ENCODE assay signal across 9 cellular contexts in genomic region chr22:40401532-40401931, GRCh38. TPM values are rescaled to one million over a fixed set of nuclear protein-coding genes. Genes with fewer than 3 reads are reported as not detected.
DNase-seq lines count a peak whose midpoint lies in the region; ATAC-seq and TF ChIP-seq lines count a peak whose summit lies in the region.
"Had no signal": no experiment of that assay in that cellular context is flagged by ENCODE, and none has a peak within 500 bp of the region (broad histone marks: within the 10 kb centered on the region; RNA-seq: fewer than 3 reads in every experiment).

No MANE protein-coding gene starts in this region.

- no peaks in the 10 kb centered on the region for H3K9me3 ChIP-seq in CD8-positive, alpha-beta memory T cell (ENCODE audit: low read length)

- peak overlapping the region; percentile 42 for H3K4me3 ChIP-seq in CD8-positive, alpha-beta memory T cell (ENCODE audit: low read length)

- peaks cover 0 to 40% (median 8%) of the 10 kb centered on the region in 3 donors for H3K36me3 Mint-ChIP-seq in CD8-positive, alpha-beta memory T cell
- peaks cover 46% of the 10 kb centered on the region for H3K36me3 Mint-ChIP-seq in activated B cell treated with CpG ODN at 0.5 μM for 24 hours (ENCODE audit: low read depth)
- H3K36me3 Mint-ChIP-seq in activated naive CD4-positive, alpha-beta T cell treated with anti-CD3 and anti-CD28 coated beads, Interleukin-2, amount 50 U/mL, for 72 hours = peaks cover 12 to 29% of the 10 kb centered on the region in 2 donors

- H3K4me1 Mint-ChIP-seq in CD8-positive, alpha-beta memory T cell = peaks cover 63 to 75% (median 73%) of the 10 kb centered on the region in 3 donors
- H3K4me1 Mint-ChIP-seq in activated B cell treated with CpG ODN at 0.5 μM for 24 hours = peaks cover 69% of the 10 kb centered on the region

- peaks cover 24% of the 10 kb centered on the region for H3K36me3 ChIP-seq in CD8-positive, alpha-beta memory T cell (ENCODE audit: insufficient read depth, low read length)

- intact Hi-C loops in activated B cell treated with CpG ODN at 0.5 μM for 24 hours (cut with micrococcal nuclease) = no loop called here

- no peak overlapping the region for H3K27ac ChIP-seq in CD8-positive, alpha-beta memory T cell (ENCODE audit: low read depth, low read length)

- DNase-seq in CD8-positive, alpha-beta memory T cell = peak; percentile 43 to 74 (median 52)
- DNase-seq in activated B cell treated with CpG ODN at 0.5 μM for 24 hours (peak; percentile 14), DMS114 treated with DMSO at 0.1 percent for 48 hours (lab: John Stamatoyannopoulos, UW; ENCODE audit: unreplicated experiment) (no peak), NCI-H2107 (lab: John Stamatoyannopoulos, UW) (no peak)
- peak in 1 of 2 donors; percentile 68 for DNase-seq in activated naive CD4-positive, alpha-beta T cell treated with anti-CD3 and anti-CD28 coated beads, Interleukin-2, amount 50 U/mL, for 72 hours (ENCODE audit: low spot score in 2 of 2)
- DNase-seq in stimulated activated CD4-positive, alpha-beta T cell treated with anti-CD3 and anti-CD28 coated beads, Interleukin-4, amount 100 ng/mL, for 1 hour = peak; percentile 32

- no peaks in the 10 kb centered on the region for H3K9me3 Mint-ChIP-seq in CD8-positive, alpha-beta memory T cell
- H3K9me3 Mint-ChIP-seq in activated B cell treated with CpG ODN at 0.5 μM for 24 hours = no peaks in the 10 kb centered on the region
- H3K9me3 Mint-ChIP-seq in activated naive CD4-positive, alpha-beta T cell treated with anti-CD3 and anti-CD28 coated beads, Interleukin-2, amount 50 U/mL, for 72 hours = peaks cover 0 to 4% of the 10 kb centered on the region in 2 donors
- H3K9me3 Mint-ChIP-seq: neural crest cell had no signal

- H3K4me3 Mint-ChIP-seq in CD8-positive, alpha-beta memory T cell = peak overlapping the region; percentile 55 to 90 (median 82)
- peak overlapping the region; percentile 64 for H3K4me3 Mint-ChIP-seq in activated B cell treated with CpG ODN at 0.5 μM for 24 hours
- H3K4me3 Mint-ChIP-seq: neural crest cell had no signal

- CTCF ChIA-PET in CD8-positive, alpha-beta memory T cell (lab: Charles Lee) = interaction anchor here (0.5 kb wide), 1 partner anchor 16 kb away, joined by 4 read pairs; no protein-coding TSS in a partner anchor
- CTCF ChIA-PET in activated B cell treated with CpG ODN at 0.5 μM for 24 hours (lab: Charles Lee) = no interaction called here

- H3K27me3 ChIP-seq in CD8-positive, alpha-beta memory T cell (ENCODE audit: insufficient read depth, low read length, poor library complexity, severe bottlenecking) = no peaks in the 10 kb centered on the region

- peak overlapping the region; percentile 73 to 95 (median 89) for H3K27ac Mint-ChIP-seq in CD8-positive, alpha-beta memory T cell
- peak overlapping the region; percentile 94 for H3K27ac Mint-ChIP-seq in activated B cell treated with CpG ODN at 0.5 μM for 24 hours
- peak overlapping the region; percentile 89 to 94 for H3K27ac Mint-ChIP-seq in activated naive CD4-positive, alpha-beta T cell treated with anti-CD3 and anti-CD28 coated beads, Interleukin-2, amount 50 U/mL, for 72 hours

- TF ChIP-seq CTCF in activated B cell treated with CpG ODN at 0.5 μM for 24 hours (IDR thresholded peaks at IDR 0.05) = no peak

- H3K27me3 Mint-ChIP-seq in CD8-positive, alpha-beta memory T cell = peaks cover 0 to 1% of the 10 kb centered on the region in 2 donors
- H3K27me3 Mint-ChIP-seq in activated B cell treated with CpG ODN at 0.5 μM for 24 hours = no peaks in the 10 kb centered on the region

- peaks cover 59% of the 10 kb centered on the region for H3K4me1 ChIP-seq in CD8-positive, alpha-beta memory T cell (ENCODE audit: insufficient read depth, low read length)

- ATAC-seq in activated B cell treated with CpG ODN at 0.5 μM for 24 hours (ENCODE audit: low read depth) (no peak), GM21528 (IDR thresholded peaks at IDR 0.05; ENCODE audit: low FRiP score, unreplicated experiment) (no peak), GM21390 (IDR thresholded peaks at IDR 0.05; ENCODE audit: unreplicated experiment) (no peak)
- peak; percentile 56 to 94 for ATAC-seq in activated naive CD4-positive, alpha-beta T cell treated with anti-CD3 and anti-CD28 coated beads, Interleukin-2, amount 50 U/mL, for 72 hours

- POLR2A ChIA-PET in CD8-positive, alpha-beta memory T cell (lab: Charles Lee) = interaction anchor here (0.7 to 1.5 kb wide), 2 partner anchors 358 to 468 kb away, joined by 3 to 5 read pairs; no protein-coding TSS in a partner anchor
- POLR2A ChIA-PET in activated B cell treated with CpG ODN at 0.5 μM for 24 hours (lab: Charles Lee) = interaction anchor here (0.6 to 4.7 kb wide), 6 partner anchors 10 to 31 kb away, joined by 3 to 29 read pairs (median 8); partner anchors contain the start of gene SGSM3

RNA-seq across cellular contexts. Expression of gene SGSM3, which starts 31.1 kb away (rescaled TPM):
- 10 to 100 TPM; 40.0 to 42.2 TPM for total RNA-seq in CD8-positive, alpha-beta memory T cell
- 50.4 TPM for polyA plus RNA-seq in CD8-positive, alpha-beta memory T cell
- total RNA-seq in activated B cell treated with CpG ODN at 0.5 μM for 24 hours = 111 and 123 TPM in 2 replicates
- 10 to 100 TPM; 31.8 to 50.2 TPM for total RNA-seq in activated naive CD4-positive, alpha-beta T cell treated with anti-CD3 and anti-CD28 coated beads, Interleukin-2, amount 50 U/mL, for 72 hours

RNA-seq across cellular contexts. Expression of gene ADSL, which starts 55.2 kb away (rescaled TPM):
- total RNA-seq in CD8-positive, alpha-beta memory T cell = 100 to 1,000 TPM; 151 to 154 TPM
- 90.0 TPM for polyA plus RNA-seq in CD8-positive, alpha-beta memory T cell
- 102 and 109 TPM in 2 replicates for total RNA-seq in activated B cell treated with CpG ODN at 0.5 μM for 24 hours
- total RNA-seq in activated naive CD4-positive, alpha-beta T cell treated with anti-CD3 and anti-CD28 coated beads, Interleukin-2, amount 50 U/mL, for 72 hours = 100 to 1,000 TPM in 1 of 2 donors, 10 to 100 TPM in 1; 97.4 to 135 TPM

Comparison
In these comparisons a context has a peak if more than half of its experiments do, and no peak if none do; other contexts are left out.
1. DNase-seq: peak in CD8-positive, alpha-beta memory T cell (5 of 5), activated B cell treated with CpG ODN at 0.5 μM for 24 hours (single experiment) and stimulated activated CD4-positive, alpha-beta T cell treated with anti-CD3 and anti-CD28 coated beads, Interleukin-4, amount 100 ng/mL, for 1 hour (single experiment); none in DMS114 treated with DMSO at 0.1 percent for 48 hours (single experiment) and NCI-H2107 (single experiment).
2. ATAC-seq: peak in activated naive CD4-positive, alpha-beta T cell treated with anti-CD3 and anti-CD28 coated beads, Interleukin-2, amount 50 U/mL, for 72 hours (2 of 2); none in activated B cell treated with CpG ODN at 0.5 μM for 24 hours (single experiment), GM21528 (single experiment) and GM21390 (single experiment).
3. Peak in every context shown above with its lines, with median percentiles within 50 percentile points of each other: H3K27ac Mint-ChIP-seq.